Comparison of ENCODE assay signal across 1 cellular context in genomic region chr13:19067767-19068166, GRCh38.
TF ChIP-seq lines count a peak whose summit lies in the region.

No MANE protein-coding gene starts in this region.

TF ChIP-seq in HEK293, 187 proteins besides CTCF, POLR2A, EP300 and RAD21 (continued from another document):
- TF ChIP-seq ZNF18 (tag by site-specific recombination; IDR thresholded peaks at IDR 0.05), result no peak
- no peak for TF ChIP-seq ZNF585B (tag by site-specific recombination; IDR thresholded peaks at IDR 0.05)
- no peak for TF ChIP-seq KLF10 (tag by site-specific recombination; IDR thresholded peaks at IDR 0.05)
- peak; percentile 42 for TF ChIP-seq ATF2 (tag by site-specific recombination; IDR thresholded peaks at IDR 0.05; ENCODE audit: low read depth)
- TF ChIP-seq ZBTB10 (tag by site-specific recombination; IDR thresholded peaks at IDR 0.05), result no peak
- TF ChIP-seq KLF16 (tag by site-specific recombination; IDR thresholded peaks at IDR 0.05), result no peak
- peak; percentile 49; the same call in 1 of the 2 replicates for TF ChIP-seq ZNF513 (tag by site-specific recombination; IDR thresholded peaks at IDR 0.05)
- TF ChIP-seq ZNF157 (tag by site-specific recombination; IDR thresholded peaks at IDR 0.05), result no peak
- no peak for TF ChIP-seq ZNF48 (tag by site-specific recombination; IDR thresholded peaks at IDR 0.05)
- no peak for TF ChIP-seq ZFP41 (tag by site-specific recombination; IDR thresholded peaks at IDR 0.05; ENCODE audit: borderline replicate concordance)
